12 cellular contexts compared by ENCODE assay signal in genomic region chr9:13787234-13787833, GRCh38.
DNase-seq lines count a peak whose midpoint lies in the region; ATAC-seq and TF ChIP-seq lines count a peak whose summit lies in the region.
"Had no signal": no experiment of that assay in that cellular context is flagged by ENCODE, and none has a peak within 500 bp of the region (broad histone marks: within the 10 kb centered on the region; RNA-seq: fewer than 3 reads in every experiment).

No MANE protein-coding gene starts in this region.

- TF ChIP-seq CTCF in dorsolateral prefrontal cortex (IDR thresholded peaks at IDR 0.05 in 54 of 56, conservative IDR thresholded peaks at IDR 0.05 in 2 of 56; ENCODE audit: low read depth in 1 of 56, partially characterized antibody in 56 of 56) = no peak
- no peak for TF ChIP-seq CTCF in right lobe of liver (IDR thresholded peaks at IDR 0.05)
- TF ChIP-seq CTCF in suprapubic skin (IDR thresholded peaks at IDR 0.05) = no peak
- no peak for TF ChIP-seq CTCF in Caco-2 (IDR thresholded peaks at IDR 0.05; ENCODE audit: insufficient read depth in 1 of 2, low read depth in 1 of 2, low read length in 1 of 2, severe bottlenecking in 1 of 2, unreplicated experiment in 1 of 2)

- H3K4me1 ChIP-seq in right lobe of liver (no peaks in the 10 kb centered on the region), suprapubic skin (peaks cover 7% of the 10 kb centered on the region), Caco-2 (no peaks in the 10 kb centered on the region)

- 35% methylated on average over 10 of the region's 10 CpGs for WGBS in right lobe of liver (ENCODE audit: insufficient coverage, low coverage, low lambda C conversion rate, missing lambda C conversion rate)
- 42% methylated on average over 10 of the region's 10 CpGs for WGBS in suprapubic skin

- H3K9me3 ChIP-seq in right lobe of liver (no peaks in the 10 kb centered on the region), suprapubic skin (no peaks in the 10 kb centered on the region), Caco-2 (no peaks in the 10 kb centered on the region)

- CTCF ChIA-PET in Caco-2 (lab: Charles Lee) = no interaction called here

- H3K4me3 ChIP-seq in dorsolateral prefrontal cortex (peak overlapping the region in 49 of 59 donors; percentile 2 to 53 (median 28)), right lobe of liver (no peak overlapping the region), suprapubic skin (peak overlapping the region; percentile 27), Caco-2 (ENCODE audit: low read depth, low read length) (no peak overlapping the region)

- H3K4me1 Mint-ChIP-seq in immature natural killer cell (no peaks in the 10 kb centered on the region), Caco-2 (ENCODE audit: low read depth, unreplicated experiment) (no peaks in the 10 kb centered on the region)

- POLR2A ChIA-PET in Caco-2 (lab: Charles Lee) = no interaction called here

- TF ChIP-seq POLR2A in right lobe of liver (IDR thresholded peaks at IDR 0.05) = no peak
- no peak for TF ChIP-seq POLR2A in suprapubic skin (IDR thresholded peaks at IDR 0.05)

- ATAC-seq in right lobe of liver (peak in 3 of 4 donors; percentile 39 to 88 (median 75)), HG03378 (IDR thresholded peaks at IDR 0.05; ENCODE audit: unreplicated experiment) (no peak)

- BruUV-seq in Caco-2 (replicated peaks; lab: Mats Ljungman, UMichigan) = no TSS peak

- peak overlapping the region in 22 of 59 donors; percentile 4 to 70 (median 44) for H3K27ac ChIP-seq in dorsolateral prefrontal cortex
- no peak overlapping the region for H3K27ac ChIP-seq in right lobe of liver
- peak overlapping the region; percentile 59 for H3K27ac ChIP-seq in suprapubic skin

- H3K27ac Mint-ChIP-seq in immature natural killer cell (no peak overlapping the region), Caco-2 (ENCODE audit: unreplicated experiment) (no peak overlapping the region)

- intact Hi-C loops in dorsolateral prefrontal cortex (cut with DNase I) = no loop called here
- intact Hi-C loops in right lobe of liver (cut with DNase I) = no loop called here
- intact Hi-C loops in Caco-2 (cut with micrococcal nuclease; ENCODE audit: unreplicated experiment) = no loop called here

- H3K36me3 Mint-ChIP-seq in immature natural killer cell (peaks cover 0 to 2% (median 0%) of the 10 kb centered on the region in 3 donors), Caco-2 (ENCODE audit: insufficient read depth, unreplicated experiment) (no peaks in the 10 kb centered on the region)

- H3K36me3 ChIP-seq in right lobe of liver (no peaks in the 10 kb centered on the region), suprapubic skin (no peaks in the 10 kb centered on the region), Caco-2 (ENCODE audit: control insufficient read depth, insufficient read depth, low read length) (no peaks in the 10 kb centered on the region)

- DNase-seq in NCI-H146 (lab: John Stamatoyannopoulos, UW) (peak; percentile 13), dorsolateral prefrontal cortex (no peak), right lobe of liver (no peak), suprapubic skin (ENCODE audit: low spot score in 2 of 2) (no peak), immature natural killer cell (no peak), Caco-2 (no peak)
- DNase-seq in activated CD4-positive, alpha-beta T cell treated with anti-CD3 and anti-CD28 coated beads for 1 hour = no peak
- DNase-seq: activated CD8-positive, alpha-beta memory T cell treated with anti-CD3 and anti-CD28 coated beads for 24 hours; DND-41; NCI-H187; stimulated activated CD8-positive, alpha-beta memory T cell treated with anti-CD3 and anti-CD28 coated beads, Interleukin-4, amount 100 ng/mL, for 48 hours had no signal

- no peaks in the 10 kb centered on the region for H3K27me3 ChIP-seq in dorsolateral prefrontal cortex
- H3K27me3 ChIP-seq in right lobe of liver = no peaks in the 10 kb centered on the region
- H3K27me3 ChIP-seq in suprapubic skin = no peaks in the 10 kb centered on the region
- no peaks in the 10 kb centered on the region for H3K27me3 ChIP-seq in Caco-2 (replicated peaks; ENCODE audit: control insufficient read depth, insufficient read depth, low read length)

- H3K27me3 Mint-ChIP-seq in immature natural killer cell (ENCODE audit: low read depth in 3 of 3) (no peaks in the 10 kb centered on the region), Caco-2 (ENCODE audit: insufficient read depth, unreplicated experiment) (no peaks in the 10 kb centered on the region)

- peaks cover 10 to 40% (median 22%) of the 10 kb centered on the region in 6 donors for H3K9me3 Mint-ChIP-seq in immature natural killer cell
- H3K9me3 Mint-ChIP-seq in Caco-2 (ENCODE audit: unreplicated experiment) = peaks cover under 1% of the 10 kb centered on the region

- no peak for TF ChIP-seq EP300 in suprapubic skin (IDR thresholded peaks at IDR 0.05)

- H3K4me3 Mint-ChIP-seq in immature natural killer cell (no peak overlapping the region), Caco-2 (ENCODE audit: unreplicated experiment) (no peak overlapping the region)

Comparison
In these comparisons a context has a peak if more than half of its experiments do, and no peak if none do; other contexts are left out.
1. H3K4me3 ChIP-seq: peak in dorsolateral prefrontal cortex (49 of 59) and suprapubic skin (single experiment); none in right lobe of liver (0 of 3) and Caco-2 (single experiment).